9 cellular contexts compared by ENCODE assay signal in the genomic region with DNA sequence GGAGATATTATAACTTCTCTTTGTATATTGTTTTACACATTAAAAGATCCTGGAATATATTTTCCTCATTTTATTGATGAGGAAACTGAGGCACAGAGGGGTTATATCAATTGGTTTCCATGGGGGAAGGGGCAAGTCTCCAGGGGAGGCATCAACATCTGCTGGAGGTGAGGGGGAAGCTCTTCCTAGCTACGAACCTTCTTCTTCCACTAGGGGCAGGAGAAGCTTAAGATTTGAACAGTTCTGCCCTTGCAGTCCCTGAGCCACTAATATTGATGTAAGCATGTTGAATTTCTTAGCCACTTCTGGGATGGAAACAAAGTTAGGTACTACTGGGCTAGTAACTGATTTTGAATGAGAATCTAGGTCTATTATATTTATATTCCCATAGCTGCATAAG.
DNase-seq lines count a peak whose midpoint lies in the region; ATAC-seq and TF ChIP-seq lines count a peak whose summit lies in the region.
"Had no signal": no experiment of that assay in that cellular context is flagged by ENCODE, and none has a peak within 500 bp of the region (broad histone marks: within the 10 kb centered on the region; RNA-seq: fewer than 3 reads in every experiment).

No MANE protein-coding gene starts in this region.

- H3K4me1 Mint-ChIP-seq in CD14-positive monocyte, result no peaks in the 10 kb centered on the region
- no peaks in the 10 kb centered on the region for H3K4me1 Mint-ChIP-seq in stimulated activated memory B cell treated with anti-CD40 and anti-IgM and Interleukin-4, amounts not matched to agents 10 μg/mL and 1 μg/mL and 100 μg/mL, for 72 hours
- H3K4me1 Mint-ChIP-seq: memory B cell had no signal

- no peaks in the 10 kb centered on the region for H3K36me3 Mint-ChIP-seq in CD14-positive monocyte
- no peaks in the 10 kb centered on the region for H3K36me3 Mint-ChIP-seq in stimulated activated memory B cell treated with anti-CD40 and anti-IgM and Interleukin-4, amounts not matched to agents 10 μg/mL and 1 μg/mL and 100 μg/mL, for 72 hours
- H3K36me3 Mint-ChIP-seq: memory B cell had no signal

- in situ Hi-C loops in SK-MEL-5 (cut with HindIII; ENCODE audit: low pct_unique_long_range_greater_than_20kb, low sequenced_read_pairs), result no loop called here

- H3K27me3 Mint-ChIP-seq in CD14-positive monocyte (ENCODE audit: low read depth in 3 of 3), result peaks cover 4 to 9% (median 7%) of the 10 kb centered on the region in 3 donors
- H3K27me3 Mint-ChIP-seq in stimulated activated memory B cell treated with anti-CD40 and anti-IgM and Interleukin-4, amounts not matched to agents 10 μg/mL and 1 μg/mL and 100 μg/mL, for 72 hours, result no peaks in the 10 kb centered on the region
- H3K27me3 Mint-ChIP-seq: memory B cell had no signal

- TF ChIP-seq CTCF in GM12873 (IDR thresholded peaks at IDR 0.05; ENCODE audit: insufficient read depth, low read depth, low read length, missing control alignments), result peak; percentile 71
- TF ChIP-seq CTCF in CD14-positive monocyte (IDR thresholded peaks at IDR 0.05), result no peak

- intact Hi-C loops in CD14-positive monocyte (cut with micrococcal nuclease), result no loop called here

- peak; percentile 60 for DNase-seq in SK-MEL-5 (ENCODE audit: low read depth, low spot score)
- DNase-seq in left lobe of liver (ENCODE audit: low spot score), result no peak
- DNase-seq in activated CD4-positive, alpha-beta T cell treated with anti-CD3 and anti-CD28 coated beads, Interleukin-2, amount 50 U/mL, for 1 hour, result no peak
- no peak for DNase-seq in CD14-positive monocyte (ENCODE audit: low spot score)
- no peak for DNase-seq in NCI-H1436 treated with DMSO at 0.1 percent for 48 hours (lab: John Stamatoyannopoulos, UW)

- no peak overlapping the region for H3K4me3 Mint-ChIP-seq in CD14-positive monocyte
- no peak overlapping the region for H3K4me3 Mint-ChIP-seq in stimulated activated memory B cell treated with anti-CD40 and anti-IgM and Interleukin-4, amounts not matched to agents 10 μg/mL and 1 μg/mL and 100 μg/mL, for 72 hours
- H3K4me3 Mint-ChIP-seq: memory B cell had no signal

- ATAC-seq in HG02623 (IDR thresholded peaks at IDR 0.05; ENCODE audit: unreplicated experiment) (peak; percentile 71), left lobe of liver (peak; percentile 55)
- ATAC-seq in stimulated activated memory B cell treated with anti-CD40 and anti-IgM and Interleukin-4, amounts not matched to agents 10 μg/mL and 1 μg/mL and 100 μg/mL, for 72 hours, result no peak

- H3K27ac Mint-ChIP-seq in CD14-positive monocyte, result no peak overlapping the region
- no peak overlapping the region for H3K27ac Mint-ChIP-seq in stimulated activated memory B cell treated with anti-CD40 and anti-IgM and Interleukin-4, amounts not matched to agents 10 μg/mL and 1 μg/mL and 100 μg/mL, for 72 hours
- H3K27ac Mint-ChIP-seq: memory B cell had no signal

- H3K9me3 Mint-ChIP-seq in CD14-positive monocyte, result no peaks in the 10 kb centered on the region
- no peaks in the 10 kb centered on the region for H3K9me3 Mint-ChIP-seq in stimulated activated memory B cell treated with anti-CD40 and anti-IgM and Interleukin-4, amounts not matched to agents 10 μg/mL and 1 μg/mL and 100 μg/mL, for 72 hours
- H3K9me3 Mint-ChIP-seq: memory B cell had no signal
